ENCODE assay signal across 23 cellular contexts in genomic region chr5:94658272-94658671, GRCh38.
"Had no signal": no experiment of that assay in that cellular context is flagged by ENCODE, and none has a peak within 500 bp of the region (broad histone marks: within the 10 kb centered on the region; RNA-seq: fewer than 3 reads in every experiment).

No MANE protein-coding gene starts in this region.

- H3K36me3 ChIP-seq: lower lobe of right lung had no signal

- ATAC-seq: esophagus mucosa, gastrocnemius medialis, heart right ventricle, left cardiac atrium, left lung, left ventricle myocardium superior, lower lobe of right lung had no signal

- H3K27ac ChIP-seq: coronary artery, dorsolateral prefrontal cortex, epithelial cell of prostate, esophagus squamous epithelium, gastrocnemius medialis, heart right ventricle, left lung, lower lobe of right lung had no signal

- H3K4me1 ChIP-seq: esophagus squamous epithelium, gastrocnemius medialis, heart right ventricle, left lung, lower lobe of right lung had no signal

- H3K4me3 ChIP-seq: coronary artery, dorsolateral prefrontal cortex, esophagus squamous epithelium, gastrocnemius medialis, heart right ventricle, left lung, lower lobe of right lung had no signal

- DNase-seq: dermis blood vessel endothelial cell; dorsolateral prefrontal cortex; effector CD4-positive, alpha-beta T cell; effector memory CD4-positive, alpha-beta T cell; erythroblast; esophagus squamous epithelium; foreskin fibroblast; foreskin melanocyte; gastrocnemius medialis; glutamatergic neuron; head of caudate nucleus; heart right ventricle; hippocampal formation; left cardiac atrium; left lung; left ventricle myocardium superior; lower lobe of right lung; mesenchymal stem cell had no signal

- H3K27me3 ChIP-seq: dorsolateral prefrontal cortex, esophagus squamous epithelium, gastrocnemius medialis, heart right ventricle, left lung had no signal

- H3K9me3 ChIP-seq: gastrocnemius medialis had no signal

- FAIRE-seq: islet of Langerhans, keratinocyte had no signal
